Comparison of ENCODE assay signal across 17 cellular contexts in the genomic region with DNA sequence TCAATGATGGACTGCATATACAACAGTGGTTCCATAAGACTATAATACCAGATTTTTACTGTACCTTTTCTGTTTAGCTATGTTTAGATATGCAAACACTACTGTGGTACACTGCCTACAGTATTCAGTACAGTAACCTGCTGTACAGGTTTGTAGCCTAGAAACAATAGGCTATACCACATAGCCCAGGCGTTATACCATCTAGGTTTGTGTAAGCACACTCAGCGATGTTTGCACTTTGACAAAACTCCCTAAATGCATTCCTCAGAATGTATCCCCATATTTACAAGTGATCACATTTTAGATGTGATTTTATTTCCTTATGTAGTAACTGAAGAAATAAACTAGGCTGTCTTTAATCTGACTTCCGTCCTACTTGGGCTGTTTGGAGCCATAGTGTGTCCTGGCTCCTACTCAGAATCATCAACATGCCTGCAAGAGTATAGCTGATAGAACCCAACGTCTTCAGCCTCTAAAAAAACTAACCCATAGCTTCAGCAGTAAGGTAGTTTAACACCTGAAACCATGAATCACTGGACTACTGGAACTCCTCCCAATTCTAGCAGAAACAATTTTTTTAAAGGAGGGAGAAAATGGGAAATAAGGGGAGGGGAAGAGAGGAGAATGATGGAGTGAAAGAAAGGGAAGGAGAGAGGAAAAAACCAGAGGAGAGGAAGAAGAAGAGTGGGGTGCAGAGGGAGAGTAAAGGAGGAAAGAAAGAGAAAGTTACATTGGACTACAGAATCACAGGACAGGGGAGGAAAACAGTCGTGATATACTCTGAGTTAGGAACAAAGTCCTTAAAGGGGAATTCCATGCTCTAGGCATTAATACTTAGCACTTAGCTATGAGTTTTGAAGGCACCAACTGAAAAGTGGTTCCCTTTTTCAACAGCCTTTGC.
DNase-seq lines count a peak whose midpoint lies in the region; FAIRE-seq and TF ChIP-seq lines count a peak whose summit lies in the region.
"Had no signal": no experiment of that assay in that cellular context is flagged by ENCODE, and none has a peak within 500 bp of the region (broad histone marks: within the 10 kb centered on the region; RNA-seq: fewer than 3 reads in every experiment).

No MANE protein-coding gene starts in this region.

- CTCF ChIA-PET in PC-9 (lab: Charles Lee): interaction anchor here (0.6 kb wide), 1 partner anchor 11 kb away, joined by 3 read pairs; no protein-coding TSS in a partner anchor

- H3K27ac ChIP-seq in PC-9: peak overlapping the region; percentile 77
- peak overlapping the region; percentile 71 for H3K27ac ChIP-seq in keratinocyte (ENCODE audit: control insufficient read depth, insufficient read depth, low read length)
- peak overlapping the region; percentile 60 to 84 for H3K27ac ChIP-seq in small intestine (ENCODE audit: low read depth in 1 of 2, low read length in 1 of 2)
- H3K27ac ChIP-seq: HL-60, spleen had no signal

- H3K9me3 Mint-ChIP-seq in CD14-positive monocyte: no peaks in the 10 kb centered on the region
- H3K9me3 Mint-ChIP-seq: HFFc6; T-helper 2 cell treated with Interferon-gamma antibody and Interleukin-4, amounts not matched to agents 5 μg/mL and 100 μg/mL, for 36 hours had no signal

- TF ChIP-seq CTCF in PC-9 (conservative IDR thresholded peaks at IDR 0.05) (no peak), keratinocyte (optimal IDR thresholded peaks at IDR 0.05 in 1 of 3, IDR thresholded peaks at IDR 0.05 in 1 of 3, conservative IDR thresholded peaks at IDR 0.05 in 1 of 3; ENCODE audit: extremely low read depth in 1 of 3, insufficient read depth in 2 of 3, low read length in 3 of 3) (no peak), CD14-positive monocyte (IDR thresholded peaks at IDR 0.05) (no peak)

- H3K27me3 ChIP-seq in PC-9 (ENCODE audit: insufficient read depth, low read depth) (no peaks in the 10 kb centered on the region), keratinocyte (ENCODE audit: control insufficient read depth, extremely low read depth, insufficient read depth, low read length) (no peaks in the 10 kb centered on the region), small intestine (ENCODE audit: control insufficient read depth in 2 of 2, insufficient read depth in 2 of 2, low read length in 2 of 2) (no peaks in the 10 kb centered on the region)
- H3K27me3 ChIP-seq: spleen had no signal

- BruUV-seq in PC-9 (replicated peaks; lab: Mats Ljungman, UMichigan): no TSS peak

- peaks cover 17 to 20% of the 10 kb centered on the region in 2 donors for H3K36me3 Mint-ChIP-seq in CD14-positive monocyte

- no peak for DNase-seq in GM18507 (ENCODE audit: extremely low spot score, insufficient read length, low read depth)
- DNase-seq in PC-9: peak in 1 of 2 experiments; percentile 87
- no peak for DNase-seq in keratinocyte (ENCODE audit: low read depth, low spot score)
- DNase-seq in small intestine: peak; percentile 75
- no peak for DNase-seq in urothelium cell line (ENCODE audit: low spot score)
- no peak for DNase-seq in CD14-positive monocyte (ENCODE audit: low spot score)
- no peak for DNase-seq in retina
- DNase-seq: activated CD4-positive, alpha-beta T cell treated with anti-CD3 and anti-CD28 coated beads for 4 hours; cortex of kidney; DMS79 treated with DMSO at 0.1 percent for 48 hours; HFFc6; Kasumi-1; NCI-H1694 treated with DMSO at 0.1 percent for 48 hours; nucleus accumbens; spleen had no signal

- peak overlapping the region; percentile 47 for H3K9ac ChIP-seq in keratinocyte (ENCODE audit: control insufficient read depth, extremely low read depth, insufficient read depth, low read length)

- H3K4me2 ChIP-seq in PC-9 (peak overlapping the region; percentile 41), keratinocyte (ENCODE audit: control insufficient read depth, extremely low read depth, insufficient read depth, low read depth, low read length) (peak overlapping the region; percentile 81)

- WGBS in small intestine, 3 donors: 19 to 52% (median 31%) methylated on average over 5 of the region's 5 CpGs

- FAIRE-seq in GM18507 (lab: Jason Lieb, UNC) (peak; percentile 45), keratinocyte (lab: Jason Lieb, UNC) (peak; percentile 68), small intestine (lab: Jason Lieb, UNC) (no peak), urothelium cell line (lab: Jason Lieb, UNC) (no peak)

- no peak overlapping the region for H3K4me3 Mint-ChIP-seq in CD14-positive monocyte
- H3K4me3 Mint-ChIP-seq: HFFc6; T-helper 2 cell treated with Interferon-gamma antibody and Interleukin-4, amounts not matched to agents 5 μg/mL and 100 μg/mL, for 36 hours had no signal

- H3K4me1 Mint-ChIP-seq in CD14-positive monocyte: peaks cover 8% of the 10 kb centered on the region

- H3K4me1 ChIP-seq in PC-9 (replicated peaks; ENCODE audit: insufficient read depth): peaks cover 30% of the 10 kb centered on the region
- peaks cover 17% of the 10 kb centered on the region for H3K4me1 ChIP-seq in keratinocyte (ENCODE audit: control insufficient read depth, extremely low read depth, insufficient read depth, low read length)
- H3K4me1 ChIP-seq in small intestine (ENCODE audit: control insufficient read depth in 2 of 2, insufficient read depth in 1 of 2, low read depth in 1 of 2, low read length in 1 of 2): peaks cover 0 to 3% of the 10 kb centered on the region in 2 donors

- H3K9me3 ChIP-seq in PC-9 (ENCODE audit: insufficient read depth, low read depth) (no peaks in the 10 kb centered on the region), keratinocyte (ENCODE audit: control insufficient read depth, low read depth, low read length) (no peaks in the 10 kb centered on the region), small intestine (ENCODE audit: control insufficient read depth, low read depth) (no peaks in the 10 kb centered on the region)
- H3K9me3 ChIP-seq: spleen had no signal

- no peak overlapping the region for H3K27ac Mint-ChIP-seq in CD14-positive monocyte
- H3K27ac Mint-ChIP-seq: HFFc6; T-helper 2 cell treated with Interferon-gamma antibody and Interleukin-4, amounts not matched to agents 5 μg/mL and 100 μg/mL, for 36 hours had no signal

- H3K79me2 ChIP-seq in PC-9 (ENCODE audit: low read depth) (peaks cover 91% of the 10 kb centered on the region), keratinocyte (ENCODE audit: control insufficient read depth, insufficient read depth, low read length) (peaks cover 77% of the 10 kb centered on the region)

- H3K9me1 ChIP-seq in keratinocyte (ENCODE audit: control insufficient read depth, extremely low read depth, insufficient read depth, low read length): no peaks in the 10 kb centered on the region

- H2AFZ ChIP-seq in PC-9 (no peak overlapping the region), keratinocyte (ENCODE audit: control insufficient read depth, low read length) (peak overlapping the region; percentile 63)

- H3K4me3 ChIP-seq in PC-9: no peak overlapping the region
- H3K4me3 ChIP-seq in keratinocyte (ENCODE audit: control insufficient read depth in 2 of 3, extremely low read depth in 1 of 3, insufficient read depth in 2 of 3, low read depth in 1 of 3, low read length in 3 of 3): peak overlapping the region in 2 of 3 experiments; percentile 31 to 46
- H3K4me3 ChIP-seq in small intestine (ENCODE audit: low read depth in 1 of 2, low read length in 2 of 2): peak overlapping the region in 1 of 2 donors; percentile 33
- H3K4me3 ChIP-seq: spleen had no signal

- H3K9me2 ChIP-seq in PC-9 (ENCODE audit: insufficient read depth): no peaks in the 10 kb centered on the region

- peaks cover 0 to 2% (median 0%) of the 10 kb centered on the region in 3 donors for H3K27me3 Mint-ChIP-seq in CD14-positive monocyte (ENCODE audit: low read depth in 3 of 3)

- H3K36me3 ChIP-seq in PC-9 (ENCODE audit: low read depth) (peaks cover 31% of the 10 kb centered on the region), keratinocyte (ENCODE audit: control insufficient read depth in 2 of 2, extremely low read depth in 1 of 2, insufficient read depth in 2 of 2, low read length in 2 of 2) (peaks cover 11 to 17% of the 10 kb centered on the region in 2 experiments), small intestine (ENCODE audit: control insufficient read depth in 2 of 2, insufficient read depth in 2 of 2, low read length in 2 of 2) (peaks cover 0 to 6% of the 10 kb centered on the region in 2 donors)

- intact Hi-C loops in PC-9 (cut with micrococcal nuclease; ENCODE audit: unreplicated experiment) (loop anchor here (2.0 kb wide), 1 partner anchor 15 kb away; no protein-coding TSS in a partner anchor), CD14-positive monocyte (cut with micrococcal nuclease) (no loop called here)

- POLR2A ChIA-PET in PC-9 (lab: Charles Lee; ENCODE audit: unreplicated experiment): interaction anchor here (0.6 to 1.0 kb wide), 3 partner anchors 11 to 215 kb away, joined by 3 to 8 read pairs (median 3); no protein-coding TSS in a partner anchor

- dilution Hi-C loops in keratinocyte (cut with MboI; ENCODE audit: extremely low pct_ligation_motif_present, low sequenced_read_pairs): no loop called here

- peaks cover 34% of the 10 kb centered on the region for H3F3A ChIP-seq in PC-9 (ENCODE audit: insufficient read depth, low read depth)

- H4K20me1 ChIP-seq in PC-9 (ENCODE audit: insufficient read depth) (no peaks in the 10 kb centered on the region), keratinocyte (ENCODE audit: control insufficient read depth, extremely low read depth, insufficient read depth, low read length) (no peaks in the 10 kb centered on the region)
